ENCODE assay signal across 8 cellular contexts in the genomic region with DNA sequence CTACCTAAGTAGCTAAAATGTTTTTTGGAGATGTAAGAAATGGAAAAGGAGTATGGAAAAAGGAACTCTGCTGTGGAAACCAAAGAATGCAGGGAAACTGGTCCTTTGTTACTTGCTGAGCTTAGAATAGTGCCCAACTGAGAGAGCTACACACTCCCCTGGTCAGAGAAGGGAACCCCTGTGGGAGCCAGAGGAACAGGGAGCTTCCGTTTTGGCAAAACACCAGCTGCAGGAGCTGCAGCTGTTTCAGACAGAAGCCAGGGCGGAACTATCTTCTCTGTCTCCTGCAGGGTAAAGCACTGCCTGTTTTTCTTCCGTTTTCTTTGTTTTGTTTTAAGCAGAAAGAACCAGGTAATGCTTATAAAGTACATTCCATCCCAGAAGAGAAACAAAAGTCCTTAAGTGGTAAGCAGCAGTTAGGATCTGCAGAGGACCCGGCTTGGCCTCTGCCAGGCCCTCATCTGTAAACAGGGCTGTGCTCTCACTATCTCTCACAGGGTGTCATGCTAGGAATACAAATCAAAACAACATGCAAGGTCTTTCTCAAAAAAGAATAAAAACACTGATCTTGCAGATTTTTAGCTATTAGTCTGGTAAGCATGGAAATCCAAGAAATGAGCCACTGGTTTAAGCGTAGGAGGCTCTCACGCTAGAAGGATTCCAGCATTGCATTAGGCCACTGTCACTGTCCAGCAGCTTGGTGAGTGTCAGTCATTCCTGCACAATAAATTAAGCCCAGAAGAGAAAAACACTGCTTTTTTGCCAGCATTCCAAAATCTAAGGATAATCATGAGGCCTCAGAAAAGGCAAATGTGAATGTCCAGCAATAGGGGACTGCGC.
DNase-seq lines count a peak whose midpoint lies in the region; ATAC-seq, FAIRE-seq and TF ChIP-seq lines count a peak whose summit lies in the region.

No MANE protein-coding gene starts in this region.

- DNase-seq in GF-D8 (lab: John Stamatoyannopoulos, UW) (peak; percentile 15), NCI-H69 (lab: John Stamatoyannopoulos, UW) (peak; percentile 78), dermis microvascular lymphatic vessel endothelial cell (ENCODE audit: low read depth in 2 of 2) (peak; percentile 45 to 72), superior temporal gyrus (ENCODE audit: extremely low spot score) (no peak), D721Med (ENCODE audit: insufficient read length, low spot score) (no peak)
- DNase-seq in activated T-cell treated with anti-CD3 and anti-CD28 coated beads, Interleukin-2, amount 50 U/mL, for 1 hour, result no peak

- no peak for ATAC-seq in HG03378 (IDR thresholded peaks at IDR 0.05; ENCODE audit: unreplicated experiment)

- no peak for FAIRE-seq in D721Med (lab: Jason Lieb, UNC)

- H3K36me3 ChIP-seq in neuron (ENCODE audit: insufficient read depth, low read length), result no peaks in the 10 kb centered on the region

- H3K27me3 ChIP-seq in neuron (ENCODE audit: insufficient read depth, low read length), result no peaks in the 10 kb centered on the region

- peaks cover 32% of the 10 kb centered on the region for H3K4me1 ChIP-seq in neuron (ENCODE audit: insufficient read depth, low read length)

- H3K4me3 ChIP-seq in neuron (ENCODE audit: low read length), result peak overlapping the region; percentile 23

- peak overlapping the region; percentile 34 for H2AFZ ChIP-seq in neuron (ENCODE audit: low read depth, low read length)

- H3K9me3 ChIP-seq in neuron (ENCODE audit: low read length), result peaks cover under 1% of the 10 kb centered on the region

- TF ChIP-seq CTCF in D721Med (IDR thresholded peaks at IDR 0.05; ENCODE audit: insufficient read depth, missing control alignments), result no peak

Comparison
In these comparisons a context has a peak if more than half of its experiments do, and no peak if none do; other contexts are left out.
1. DNase-seq: peak in GF-D8 (single experiment), NCI-H69 (single experiment) and dermis microvascular lymphatic vessel endothelial cell (2 of 2); none in superior temporal gyrus (single experiment), D721Med (single experiment) and activated T-cell treated with anti-CD3 and anti-CD28 coated beads, Interleukin-2, amount 50 U/mL, for 1 hour (single experiment).